ENCODE assay signal across 9 cellular contexts in genomic region chr3:115120597-115120996, GRCh38.
"Had no signal": no experiment of that assay in that cellular context is flagged by ENCODE, and none has a peak within 500 bp of the region (broad histone marks: within the 10 kb centered on the region; RNA-seq: fewer than 3 reads in every experiment).

No MANE protein-coding gene starts in this region.

- H3K9me3 Mint-ChIP-seq: H9 had no signal

- FAIRE-seq: H1, H54, HTR-8/SVneo, K562 had no signal

- ATAC-seq: K562 had no signal

- DNase-seq: GM23248, H9, HCEC 1CT, IMR-90, KG1 had no signal

- H3K4me3 ChIP-seq: GM23248, K562 had no signal

- H3K4me3 Mint-ChIP-seq: H9 had no signal

- H3K27ac ChIP-seq: GM23248 had no signal
